ENCODE assay signal across 8 cellular contexts in the genomic region with DNA sequence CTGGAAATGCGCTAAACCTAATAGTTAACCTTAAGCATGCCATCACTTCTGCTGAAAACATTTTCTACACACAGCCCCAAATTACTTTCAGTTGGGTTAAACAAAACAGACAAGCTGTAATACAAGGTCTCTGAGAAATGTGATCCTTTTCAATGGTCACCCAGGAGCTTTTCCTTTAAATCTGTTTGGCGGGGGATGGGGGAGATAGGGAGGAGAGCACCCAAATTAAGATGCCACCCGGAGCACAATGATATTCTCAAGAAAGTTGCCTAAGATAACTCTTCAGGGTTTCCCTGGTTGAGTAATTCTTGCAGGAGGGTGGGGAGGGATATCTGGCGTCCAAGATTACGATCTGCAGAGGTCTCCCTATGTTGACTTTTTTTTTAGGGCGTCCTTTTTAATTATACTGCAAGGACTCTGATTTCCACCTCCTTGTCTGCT. TPM values are rescaled to one million over a fixed set of nuclear protein-coding genes. Genes with fewer than 3 reads are reported as not detected.
DNase-seq lines count a peak whose midpoint lies in the region; ATAC-seq and TF ChIP-seq lines count a peak whose summit lies in the region.

No MANE protein-coding gene starts in this region.

- CTCF ChIA-PET in activated CD4-positive, alpha-beta T cell treated with anti-CD3 and anti-CD28 coated beads for 36 hours (lab: Charles Lee) = interaction anchor here (1.0 to 1.2 kb wide), 2 partner anchors 198 to 200 kb away, joined by 3 to 4 read pairs; no protein-coding TSS in a partner anchor

- H3K9me3 Mint-ChIP-seq in activated CD4-positive, alpha-beta T cell treated with anti-CD3 and anti-CD28 coated beads for 36 hours (ENCODE audit: low read depth) = no peaks in the 10 kb centered on the region

- peaks cover 46% of the 10 kb centered on the region for H3K27me3 Mint-ChIP-seq in activated CD4-positive, alpha-beta T cell treated with anti-CD3 and anti-CD28 coated beads for 36 hours
- peaks cover 46% of the 10 kb centered on the region for H3K27me3 Mint-ChIP-seq in T-helper 17 cell

- peak overlapping the region; percentile 81 for H3K4me3 ChIP-seq in fibroblast of the aortic adventitia (ENCODE audit: low read depth, low read length)

- ATAC-seq in activated CD4-positive, alpha-beta T cell treated with anti-CD3 and anti-CD28 coated beads for 36 hours = no peak
- ATAC-seq in T-helper 17 cell = no peak
- ATAC-seq in GM21717 (IDR thresholded peaks at IDR 0.05; ENCODE audit: unreplicated experiment) = no peak
- ATAC-seq in HG02973 (IDR thresholded peaks at IDR 0.05; ENCODE audit: unreplicated experiment) = no peak

- POLR2A ChIA-PET in activated CD4-positive, alpha-beta T cell treated with anti-CD3 and anti-CD28 coated beads for 36 hours (lab: Charles Lee) = no interaction called here

- intact Hi-C loops in activated CD4-positive, alpha-beta T cell treated with anti-CD3 and anti-CD28 coated beads for 36 hours (cut with DNase I, micrococcal nuclease) = loop anchor here (5.0 to 10.0 kb wide), 3 partner anchors 83 to 525 kb away; a partner anchor contains a TSS

- peaks cover 24% of the 10 kb centered on the region for H3K4me1 Mint-ChIP-seq in activated CD4-positive, alpha-beta T cell treated with anti-CD3 and anti-CD28 coated beads for 36 hours
- peaks cover 24% of the 10 kb centered on the region for H3K4me1 Mint-ChIP-seq in T-helper 17 cell

- no peak for TF ChIP-seq CTCF in fibroblast of the aortic adventitia (IDR thresholded peaks at IDR 0.05; ENCODE audit: insufficient read depth, low read length)

- H3K36me3 Mint-ChIP-seq in activated CD4-positive, alpha-beta T cell treated with anti-CD3 and anti-CD28 coated beads for 36 hours (ENCODE audit: low read depth) = no peaks in the 10 kb centered on the region
- peaks cover 2% of the 10 kb centered on the region for H3K36me3 Mint-ChIP-seq in T-helper 17 cell (ENCODE audit: low read depth)

- H3K27ac Mint-ChIP-seq in activated CD4-positive, alpha-beta T cell treated with anti-CD3 and anti-CD28 coated beads for 36 hours = no peak overlapping the region
- H3K27ac Mint-ChIP-seq in T-helper 17 cell = no peak overlapping the region

- H3K9me3 ChIP-seq in T-helper 17 cell (ENCODE audit: control insufficient read depth, low read length, poor library complexity, severe bottlenecking) = no peaks in the 10 kb centered on the region

- H3K4me3 Mint-ChIP-seq in activated CD4-positive, alpha-beta T cell treated with anti-CD3 and anti-CD28 coated beads for 36 hours = peak overlapping the region; percentile 57
- H3K4me3 Mint-ChIP-seq in T-helper 17 cell = peak overlapping the region; percentile 89

- DNase-seq in activated CD4-positive, alpha-beta T cell treated with anti-CD3 and anti-CD28 coated beads for 36 hours = no peak
- no peak for DNase-seq in activated CD4-positive, alpha-beta T cell treated with anti-CD3 and anti-CD28 coated beads for 48 hours
- DNase-seq in T-helper 17 cell (no peak), fibroblast of the aortic adventitia (ENCODE audit: low read depth) (peak; percentile 39), renal cortical epithelial cell (ENCODE audit: low read depth) (peak; percentile 30), NCI-H2196 treated with DMSO at 0.1 percent for 48 hours (lab: John Stamatoyannopoulos, UW; ENCODE audit: unreplicated experiment) (no peak)

RNA-seq across cellular contexts. Expression of a gene that starts 1.0 kb away (rescaled TPM):
- not detected for total RNA-seq in activated CD4-positive, alpha-beta T cell treated with anti-CD3 and anti-CD28 coated beads for 36 hours
- total RNA-seq in T-helper 17 cell (under 1 TPM; 0.10 to 0.13 TPM), fibroblast of the aortic adventitia (ENCODE audit: low replicate concordance) (2.4 and 5.5 TPM in 2 replicates), renal cortical epithelial cell (3.6 and 40.3 TPM in 2 replicates)

Comparison
In these comparisons a context has a peak if more than half of its experiments do, and no peak if none do; other contexts are left out.
1. DNase-seq: peak in fibroblast of the aortic adventitia (single experiment) and renal cortical epithelial cell (single experiment); none in activated CD4-positive, alpha-beta T cell treated with anti-CD3 and anti-CD28 coated beads for 36 hours (single experiment), activated CD4-positive, alpha-beta T cell treated with anti-CD3 and anti-CD28 coated beads for 48 hours (single experiment), T-helper 17 cell (0 of 3) and NCI-H2196 treated with DMSO at 0.1 percent for 48 hours (single experiment).